In the genomic region with DNA sequence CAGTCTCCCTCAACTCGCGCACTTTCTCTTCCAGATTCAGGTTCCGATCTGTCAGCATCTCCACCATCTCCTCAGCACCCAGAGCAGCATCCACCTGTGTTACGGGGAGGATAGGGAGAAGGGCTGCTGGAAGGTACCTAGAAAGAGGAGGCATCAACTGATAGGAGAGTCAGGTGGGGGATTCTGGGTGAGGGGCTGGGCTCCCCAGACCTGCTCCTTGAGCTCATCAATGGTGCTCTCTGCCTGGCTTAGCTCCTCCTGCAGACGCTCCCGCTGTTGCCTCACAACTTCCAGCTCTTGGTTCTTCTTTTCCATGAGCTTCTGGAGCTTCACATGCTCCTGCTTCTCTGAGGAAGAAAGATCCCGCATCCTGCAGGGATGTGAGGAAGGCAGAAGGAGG, we compare ENCODE assay signal across 24 cellular contexts. TPM values are rescaled to one million over a fixed set of nuclear protein-coding genes. Genes with fewer than 3 reads are reported as not detected.
"Had no signal": no experiment of that assay in that cellular context is flagged by ENCODE, and none has a peak within 500 bp of the region (broad histone marks: within the 10 kb centered on the region; RNA-seq: fewer than 3 reads in every experiment).

No MANE protein-coding gene starts in this region.

- H3K27me3 Mint-ChIP-seq: memory B cell, naive B cell had no signal

- ATAC-seq: esophagus mucosa, gastroesophageal sphincter, heart left ventricle, left colon, left lobe of liver, mucosa of descending colon had no signal

- H3K4me3 Mint-ChIP-seq: immature natural killer cell, memory B cell, mesothelial cell of epicardium, naive B cell had no signal

- DNase-seq: dermis blood vessel endothelial cell; dorsolateral prefrontal cortex; effector CD4-positive, alpha-beta T cell; effector memory CD4-positive, alpha-beta T cell; erythroblast; esophagus squamous epithelium; foreskin fibroblast; heart left ventricle; hypothalamus; immature natural killer cell; islet precursor cell; kidney; kidney glomerular epithelial cell; left colon; left ventricle myocardium inferior; mammary epithelial cell; mesendoderm; mucosa of descending colon; naive B cell had no signal

- H3K9me3 Mint-ChIP-seq: immature natural killer cell, memory B cell, mesothelial cell of epicardium, naive B cell had no signal

- H3K27ac Mint-ChIP-seq: memory B cell, mesothelial cell of epicardium, naive B cell had no signal

RNA-seq across cellular contexts. Expression of gene SLC4A5, which starts 26.8 kb away (rescaled TPM):
- total RNA-seq: dermis blood vessel endothelial cell had no signal
